35 cellular contexts compared by ENCODE assay signal in the genomic region with DNA sequence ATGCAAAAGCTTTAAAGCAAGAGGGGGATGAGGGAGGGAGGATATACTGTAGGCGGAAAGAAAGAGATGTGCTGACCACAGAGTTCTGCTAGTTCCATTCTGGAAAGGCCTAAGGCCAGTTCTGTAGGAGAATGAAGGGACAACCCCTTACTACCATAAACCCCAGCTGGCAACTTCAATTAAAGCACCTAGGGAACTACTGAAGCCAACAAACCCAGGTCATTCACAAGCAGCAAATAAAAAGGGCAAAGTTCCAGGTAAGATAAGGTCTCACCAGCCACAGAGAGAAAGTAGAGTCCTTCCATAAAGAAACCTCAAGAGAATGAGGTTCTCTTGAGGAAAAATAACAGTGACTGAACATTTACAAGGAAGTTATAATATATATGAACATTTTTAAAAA. TPM values are rescaled to one million over a fixed set of nuclear protein-coding genes. Genes with fewer than 3 reads are reported as not detected.
DNase-seq lines count a peak whose midpoint lies in the region; ATAC-seq and TF ChIP-seq lines count a peak whose summit lies in the region.
"Had no signal": no experiment of that assay in that cellular context is flagged by ENCODE, and none has a peak within 500 bp of the region (broad histone marks: within the 10 kb centered on the region; RNA-seq: fewer than 3 reads in every experiment).

No MANE protein-coding gene starts in this region.

- DNase-seq in CD4-positive, CD25-positive, alpha-beta regulatory T cell = no peak
- DNase-seq in OCI-LY7 (ENCODE audit: low spot score) (no peak), glutamatergic neuron (no peak), putamen (ENCODE audit: low spot score) (no peak)
- peak; percentile 3 for DNase-seq in stimulated activated CD8-positive, alpha-beta memory T cell treated with anti-CD3 and anti-CD28 coated beads, Interleukin-4, amount 100 ng/mL, for 48 hours
- no peak for DNase-seq in CD4-positive, alpha-beta memory T cell
- DNase-seq: activated CD4-positive, alpha-beta T cell treated with anti-CD3 and anti-CD28 coated beads for 48 hours; activated naive CD4-positive, alpha-beta T cell; activated T-cell treated with anti-CD3 and anti-CD28 coated beads, Interleukin-2, amount 50 U/mL, for 72 hours; COR-L47; dermis blood vessel endothelial cell; DMS53; esophagus squamous epithelium; foreskin keratinocyte; GDM1; HCEC 1CT; heart right ventricle; kidney glomerular epithelial cell; lower lobe of right lung; MV-4-11; naive thymus-derived CD8-positive, alpha-beta T cell; NCI-H1436 treated with DMSO at 0.1 percent for 48 hours; NCI-H345; NCI-H69; nucleus accumbens; psoas muscle; SHP77 treated with DMSO at 0.1 percent for 48 hours; stimulated activated naive CD4-positive, alpha-beta T cell treated with Interleukin-2 at 50 U/mL for 16 hours; uterus had no signal

- no peaks in the 10 kb centered on the region for H3K27me3 Mint-ChIP-seq in CD4-positive, CD25-positive, alpha-beta regulatory T cell
- no peaks in the 10 kb centered on the region for H3K27me3 Mint-ChIP-seq in glutamatergic neuron (ENCODE audit: unreplicated experiment)
- H3K27me3 Mint-ChIP-seq in CD4-positive, alpha-beta memory T cell = no peaks in the 10 kb centered on the region
- H3K27me3 Mint-ChIP-seq: central memory CD8-positive, alpha-beta T cell; naive thymus-derived CD8-positive, alpha-beta T cell had no signal

- H3K9me3 Mint-ChIP-seq in CD4-positive, CD25-positive, alpha-beta regulatory T cell = no peaks in the 10 kb centered on the region
- no peaks in the 10 kb centered on the region for H3K9me3 Mint-ChIP-seq in glutamatergic neuron (ENCODE audit: unreplicated experiment)
- no peaks in the 10 kb centered on the region for H3K9me3 Mint-ChIP-seq in CD4-positive, alpha-beta memory T cell
- H3K9me3 Mint-ChIP-seq: activated T-cell treated with anti-CD3 and anti-CD28 coated beads, Interleukin-2, amount 50 U/mL, for 72 hours; central memory CD8-positive, alpha-beta T cell; naive thymus-derived CD8-positive, alpha-beta T cell; T-helper 2 cell treated with Interferon-gamma antibody and Interleukin-4, amounts not matched to agents 5 μg/mL and 100 μg/mL, for 36 hours had no signal

- H3K79me2 ChIP-seq in OCI-LY7 (ENCODE audit: insufficient read depth, low read depth, low read length) = peaks cover 32% of the 10 kb centered on the region; the same call in 1 of the 2 replicates

- peak overlapping the region; percentile 60; the same call in 1 of the 2 replicates for H3K4me2 ChIP-seq in OCI-LY7 (ENCODE audit: low read length)

- POLR2A ChIA-PET in OCI-LY7 (lab: Charles Lee) = interaction anchor here (0.6 kb wide), 1 partner anchor 42 kb away, joined by 4 read pairs; no protein-coding TSS in a partner anchor
- POLR2A ChIA-PET in CD4-positive, alpha-beta memory T cell (lab: Charles Lee; ENCODE audit: partially characterized antibody) = no interaction called here

- no peaks in the 10 kb centered on the region for H3K27me3 ChIP-seq in CD4-positive, CD25-positive, alpha-beta regulatory T cell (ENCODE audit: control insufficient read depth, insufficient read depth, low read length)
- no peaks in the 10 kb centered on the region for H3K27me3 ChIP-seq in CD4-positive, alpha-beta memory T cell (ENCODE audit: insufficient read depth, low read length)
- H3K27me3 ChIP-seq: esophagus squamous epithelium, foreskin keratinocyte, heart right ventricle, suprapubic skin, uterus had no signal

- CTCF ChIA-PET in OCI-LY7 (lab: Charles Lee; ENCODE audit: unreplicated experiment) = no interaction called here
- CTCF ChIA-PET in CD4-positive, alpha-beta memory T cell (lab: Charles Lee; ENCODE audit: partially characterized antibody) = interaction anchor here (0.7 kb wide), 1 partner anchor 23 kb away, joined by 3 read pairs; no protein-coding TSS in a partner anchor

- no peak for ATAC-seq in CD4-positive, CD25-positive, alpha-beta regulatory T cell (ENCODE audit: low read depth in 2 of 2)
- ATAC-seq in HG02798 (IDR thresholded peaks at IDR 0.05; ENCODE audit: poor library complexity, unreplicated experiment) = no peak
- ATAC-seq: activated T-cell treated with anti-CD3 and anti-CD28 coated beads, Interleukin-2, amount 50 U/mL, for 72 hours; foreskin keratinocyte; heart right ventricle; lower lobe of right lung; naive thymus-derived CD8-positive, alpha-beta T cell; psoas muscle had no signal

- intact Hi-C loops in OCI-LY7 (cut with micrococcal nuclease; ENCODE audit: unreplicated experiment) = no loop called here
- intact Hi-C loops in CD4-positive, alpha-beta memory T cell (cut with micrococcal nuclease) = no loop called here

- peaks cover 29% of the 10 kb centered on the region for H3K36me3 Mint-ChIP-seq in CD4-positive, CD25-positive, alpha-beta regulatory T cell
- no peaks in the 10 kb centered on the region for H3K36me3 Mint-ChIP-seq in glutamatergic neuron (ENCODE audit: unreplicated experiment)
- peaks cover 32 to 57% of the 10 kb centered on the region in 2 donors for H3K36me3 Mint-ChIP-seq in CD4-positive, alpha-beta memory T cell

- no peaks in the 10 kb centered on the region for H3K4me1 ChIP-seq in CD4-positive, CD25-positive, alpha-beta regulatory T cell (ENCODE audit: control insufficient read depth, insufficient read depth, low read length, poor library complexity, severe bottlenecking)
- H3K4me1 ChIP-seq in OCI-LY7 (ENCODE audit: insufficient read depth, low read length, poor library complexity, severe bottlenecking) = peaks cover 46% of the 10 kb centered on the region
- no peaks in the 10 kb centered on the region for H3K4me1 ChIP-seq in CD4-positive, alpha-beta memory T cell (ENCODE audit: insufficient read depth, low read length)
- H3K4me1 ChIP-seq: esophagus squamous epithelium, foreskin keratinocyte, lower lobe of right lung, psoas muscle, suprapubic skin, uterus had no signal

- H2AFZ ChIP-seq in OCI-LY7 (ENCODE audit: low read length) = no peak overlapping the region

- H3K4me3 ChIP-seq in CD4-positive, CD25-positive, alpha-beta regulatory T cell (ENCODE audit: low read depth, low read length) = no peak overlapping the region
- no peak overlapping the region for H3K4me3 ChIP-seq in OCI-LY7 (ENCODE audit: low read depth, low read length, poor library complexity, severe bottlenecking)
- H3K4me3 ChIP-seq in CD4-positive, alpha-beta memory T cell (ENCODE audit: low read length in 2 of 2) = no peak overlapping the region
- H3K4me3 ChIP-seq: esophagus squamous epithelium, heart right ventricle, lower lobe of right lung, psoas muscle, suprapubic skin, uterus had no signal

- H3K9me3 ChIP-seq in CD4-positive, CD25-positive, alpha-beta regulatory T cell (ENCODE audit: control insufficient read depth in 2 of 2, low read length in 2 of 2) = no peaks in the 10 kb centered on the region
- 0 out of 2 replicates have a peak, but pooled peaks cover 3% of the 10 kb centered on the region for H3K9me3 ChIP-seq in OCI-LY7 (ENCODE audit: low read length)
- H3K9me3 ChIP-seq in CD4-positive, alpha-beta memory T cell (ENCODE audit: control insufficient read depth in 1 of 2, low read length in 2 of 2) = no peaks in the 10 kb centered on the region
- H3K9me3 ChIP-seq: esophagus squamous epithelium, heart right ventricle, lower lobe of right lung, psoas muscle, suprapubic skin, uterus had no signal

- H3K27ac Mint-ChIP-seq in CD4-positive, CD25-positive, alpha-beta regulatory T cell = peak overlapping the region; percentile 26 to 84 (median 78)
- H3K27ac Mint-ChIP-seq in glutamatergic neuron (ENCODE audit: unreplicated experiment) = peak overlapping the region; percentile 33
- peak overlapping the region in 3 of 7 donors; percentile 57 to 72 (median 59) for H3K27ac Mint-ChIP-seq in CD4-positive, alpha-beta memory T cell
- H3K27ac Mint-ChIP-seq: activated T-cell treated with anti-CD3 and anti-CD28 coated beads, Interleukin-2, amount 50 U/mL, for 72 hours had no signal

- H3K36me3 ChIP-seq in CD4-positive, CD25-positive, alpha-beta regulatory T cell (ENCODE audit: control insufficient read depth, insufficient read depth, low read length) = peaks cover 45% of the 10 kb centered on the region
- H3K36me3 ChIP-seq in OCI-LY7 (ENCODE audit: insufficient read depth, low read length) = peaks cover 92% of the 10 kb centered on the region
- H3K36me3 ChIP-seq in CD4-positive, alpha-beta memory T cell (ENCODE audit: insufficient read depth, low read length) = peaks cover 26% of the 10 kb centered on the region
- H3K36me3 ChIP-seq: uterus had no signal

- H4K20me1 ChIP-seq in OCI-LY7 (ENCODE audit: insufficient read depth, low read length) = no peaks in the 10 kb centered on the region

- no peak overlapping the region for H3K4me3 Mint-ChIP-seq in CD4-positive, CD25-positive, alpha-beta regulatory T cell
- H3K4me3 Mint-ChIP-seq in glutamatergic neuron (ENCODE audit: unreplicated experiment) = no peak overlapping the region
- no peak overlapping the region for H3K4me3 Mint-ChIP-seq in CD4-positive, alpha-beta memory T cell
- H3K4me3 Mint-ChIP-seq: activated T-cell treated with anti-CD3 and anti-CD28 coated beads, Interleukin-2, amount 50 U/mL, for 72 hours; central memory CD8-positive, alpha-beta T cell; naive thymus-derived CD8-positive, alpha-beta T cell; T-helper 2 cell treated with Interferon-gamma antibody and Interleukin-4, amounts not matched to agents 5 μg/mL and 100 μg/mL, for 36 hours had no signal

- no TSS peak for BruUV-seq in OCI-LY7 (replicated peaks; lab: Mats Ljungman, UMichigan)

- TF ChIP-seq CTCF in OCI-LY7 (conservative IDR thresholded peaks at IDR 0.05; ENCODE audit: low read length) (no peak), glutamatergic neuron (IDR thresholded peaks at IDR 0.05; ENCODE audit: partially characterized antibody, unreplicated experiment) (no peak)

- peaks cover 10 to 20% (median 10%) of the 10 kb centered on the region in 4 donors for H3K4me1 Mint-ChIP-seq in CD4-positive, CD25-positive, alpha-beta regulatory T cell
- no peaks in the 10 kb centered on the region for H3K4me1 Mint-ChIP-seq in glutamatergic neuron (ENCODE audit: low read depth, unreplicated experiment)
- peaks cover 10 to 15% (median 13%) of the 10 kb centered on the region in 4 donors for H3K4me1 Mint-ChIP-seq in CD4-positive, alpha-beta memory T cell

- H3K9me2 ChIP-seq in OCI-LY7 (ENCODE audit: insufficient read depth, low read length) = no peaks in the 10 kb centered on the region

- H3K27ac ChIP-seq in CD4-positive, CD25-positive, alpha-beta regulatory T cell (ENCODE audit: insufficient read depth, low read length, poor library complexity, severe bottlenecking) = no peak overlapping the region
- H3K27ac ChIP-seq in OCI-LY7 (ENCODE audit: low read depth, low read length, poor library complexity, severe bottlenecking) = peak overlapping the region; percentile 92
- H3K27ac ChIP-seq in CD4-positive, alpha-beta memory T cell (ENCODE audit: low read depth, low read length) = no peak overlapping the region
- H3K27ac ChIP-seq: esophagus squamous epithelium, foreskin keratinocyte, heart right ventricle, lower lobe of right lung, psoas muscle, suprapubic skin, uterus had no signal

RNA-seq across cellular contexts. Expression of a gene that starts 12.8 kb away (rescaled TPM):
- total RNA-seq in CD4-positive, CD25-positive, alpha-beta regulatory T cell = 36.8 TPM
- polyA plus RNA-seq in CD4-positive, CD25-positive, alpha-beta regulatory T cell = 10 to 100 TPM; 23.7 to 28.0 (median 27.8) TPM
- total RNA-seq in OCI-LY7 (2014; rRNA removed; shearing (Covaris generic)) = 18.8 and 19.8 TPM in 2 replicates
- 63.9 and 81.0 TPM in 2 replicates for total RNA-seq in OCI-LY7 (2022)
- total RNA-seq in glutamatergic neuron (ENCODE audit: unreplicated experiment) = 31.8 TPM
- 10 to 100 TPM; 55.2 to 57.3 TPM for total RNA-seq in CD4-positive, alpha-beta memory T cell
- 10 to 100 TPM; 19.2 to 30.1 TPM for polyA plus RNA-seq in CD4-positive, alpha-beta memory T cell

RNA-seq across cellular contexts. Expression of a gene that starts 21.4 kb away (rescaled TPM):
- 1.8 TPM for total RNA-seq in CD4-positive, CD25-positive, alpha-beta regulatory T cell
- under 1 TPM in 2 of 4 donors, not detected in 2; 0.20 to 0.26 TPM for polyA plus RNA-seq in CD4-positive, CD25-positive, alpha-beta regulatory T cell
- total RNA-seq in OCI-LY7 (2014; rRNA removed; shearing (Covaris generic)) = 1.7 TPM in 1 of 2 replicates, not detected in the other
- total RNA-seq in OCI-LY7 (2022) (1.2 and 1.7 TPM in 2 replicates), glutamatergic neuron (ENCODE audit: unreplicated experiment) (not detected)
- 1 to 10 TPM; 2.5 to 5.4 TPM for total RNA-seq in CD4-positive, alpha-beta memory T cell
- polyA plus RNA-seq in CD4-positive, alpha-beta memory T cell = under 1 TPM in 1 of 2 donors, not detected in 1; 0.30 TPM
- total RNA-seq: esophagus squamous epithelium, foreskin keratinocyte, LHCN-M2 had no signal
- polyA plus RNA-seq: BJ had no signal

RNA-seq across cellular contexts. Expression of a gene that starts 33.4 kb away (rescaled TPM):
- 31.4 TPM for total RNA-seq in CD4-positive, CD25-positive, alpha-beta regulatory T cell
- 10 to 100 TPM; 22.2 to 30.6 (median 23.7) TPM for polyA plus RNA-seq in CD4-positive, CD25-positive, alpha-beta regulatory T cell
- 26.9 and 39.7 TPM in 2 replicates for total RNA-seq in OCI-LY7 (2014; rRNA removed; shearing (Covaris generic))
- total RNA-seq in OCI-LY7 (2022) = 49.1 and 50.7 TPM in 2 replicates
- 19.6 TPM for total RNA-seq in glutamatergic neuron (ENCODE audit: unreplicated experiment)
- 10 to 100 TPM; 30.9 to 31.9 TPM for total RNA-seq in CD4-positive, alpha-beta memory T cell
- 10 to 100 TPM; 23.4 to 24.4 TPM for polyA plus RNA-seq in CD4-positive, alpha-beta memory T cell

RNA-seq across cellular contexts. Expression of a gene that starts 33.7 kb away (rescaled TPM):
- 23.2 TPM for total RNA-seq in CD4-positive, CD25-positive, alpha-beta regulatory T cell
- polyA plus RNA-seq in CD4-positive, CD25-positive, alpha-beta regulatory T cell = 10 to 100 TPM; 34.0 to 39.0 (median 36.8) TPM
- 39.0 and 60.3 TPM in 2 replicates for total RNA-seq in OCI-LY7 (2014; rRNA removed; shearing (Covaris generic))
- total RNA-seq in OCI-LY7 (2022) = 55.9 and 60.9 TPM in 2 replicates
- total RNA-seq in glutamatergic neuron (ENCODE audit: unreplicated experiment) = 51.2 TPM
- total RNA-seq in CD4-positive, alpha-beta memory T cell = 10 to 100 TPM; 66.0 to 66.1 TPM
- polyA plus RNA-seq in CD4-positive, alpha-beta memory T cell = 10 to 100 TPM; 31.3 to 34.1 TPM

RNA-seq across cellular contexts. Expression of a gene that starts 42.6 kb away (rescaled TPM):
- total RNA-seq in CD4-positive, CD25-positive, alpha-beta regulatory T cell = 4.9 TPM
- polyA plus RNA-seq in CD4-positive, CD25-positive, alpha-beta regulatory T cell = 10 to 100 TPM in 2 of 4 donors, 1 to 10 TPM in 2; 8.7 to 15.7 (median 10.0) TPM
- 54.8 and 85.4 TPM in 2 replicates for total RNA-seq in OCI-LY7 (2014; rRNA removed; shearing (Covaris generic))
- total RNA-seq in OCI-LY7 (2022) (31.6 and 37.8 TPM in 2 replicates), glutamatergic neuron (ENCODE audit: unreplicated experiment) (12.0 TPM)
- total RNA-seq in CD4-positive, alpha-beta memory T cell = 10 to 100 TPM; 11.8 TPM
- polyA plus RNA-seq in CD4-positive, alpha-beta memory T cell = 10 to 100 TPM; 12.6 to 18.0 TPM
